ENCODE assay signal across 8 cellular contexts in genomic region chr14:73633517-73634332, GRCh38. TPM values are rescaled to one million over a fixed set of nuclear protein-coding genes. Genes with fewer than 3 reads are reported as not detected.
DNase-seq lines count a peak whose midpoint lies in the region; ATAC-seq and TF ChIP-seq lines count a peak whose summit lies in the region.

No MANE protein-coding gene starts in this region.

- H3K4me3 ChIP-seq in uterus: peak overlapping the region; percentile 54

- H3K27ac ChIP-seq in uterus: peak overlapping the region; percentile 57 to 61

- DNase-seq in A172 (ENCODE audit: low spot score) (peak; percentile 16), NAMALWA (ENCODE audit: low spot score) (peak; percentile 19), T-helper 22 cell (ENCODE audit: low read depth) (peak; percentile 4), anterior cingulate cortex (lab: John Stamatoyannopoulos, UW) (peak in 56 of 58 donors; percentile 8 to 83 (median 54)), left ventricle myocardium superior (peak; percentile 72), posterior vena cava (ENCODE audit: low spot score) (peak; percentile 87), uterus (peak; percentile 59 to 64)

- H3K27me3 ChIP-seq in uterus: no peaks in the 10 kb centered on the region

- TF ChIP-seq CTCF in uterus (IDR thresholded peaks at IDR 0.05): peak; percentile 79 to 89 (median 83)

- no peaks in the 10 kb centered on the region for H3K36me3 ChIP-seq in uterus

- intact Hi-C loops in left ventricle myocardium superior (cut with micrococcal nuclease) (no loop called here), posterior vena cava (cut with DNase I) (loop anchor here (5.0 kb wide), 1 partner anchor 126 kb away; no protein-coding TSS in a partner anchor), uterus (cut with DNase I; ENCODE audit: low total_unique reads) (loop anchor here (10.0 kb wide), 1 partner anchor 119 kb away; no protein-coding TSS in a partner anchor)

- ATAC-seq in GM19025 (IDR thresholded peaks at IDR 0.05; ENCODE audit: low read depth, unreplicated experiment): peak; percentile 65
- peak; percentile 91 for ATAC-seq in left ventricle myocardium superior

- TF ChIP-seq POLR2A in uterus (IDR thresholded peaks at IDR 0.05): no peak

- H3K9me3 ChIP-seq in uterus: no peaks in the 10 kb centered on the region

- H3K4me1 ChIP-seq in uterus: no peaks in the 10 kb centered on the region

RNA-seq across cellular contexts. Expression of gene DNAL1, which starts 11.1 kb away (rescaled TPM):
- 28.0 and 40.5 TPM in 2 replicates for total RNA-seq in A172 (2014; rRNA removed; shearing (Covaris generic))
- total RNA-seq in left ventricle myocardium superior (12.0 TPM), posterior vena cava (10 to 100 TPM; 20.2 to 32.7 TPM), uterus (10 to 100 TPM in 3 of 4 donors, 1 to 10 TPM in 1; 2.0 to 29.7 (median 23.3) TPM)

RNA-seq across cellular contexts. Expression of gene ACOT6, which starts 21.4 kb away (rescaled TPM):
- not detected in 2 replicates for total RNA-seq in A172 (2014; rRNA removed; shearing (Covaris generic))
- not detected for total RNA-seq in left ventricle myocardium superior
- total RNA-seq in posterior vena cava: not detected
- total RNA-seq in uterus: not detected

RNA-seq across cellular contexts. Expression of gene ACOT4, which starts 42.1 kb away (rescaled TPM):
- total RNA-seq in A172 (2014; rRNA removed; shearing (Covaris generic)): not detected in 2 replicates
- total RNA-seq in left ventricle myocardium superior (0.84 TPM), posterior vena cava (1 to 10 TPM in 1 of 2 donors, under 1 TPM in 1; 0.33 to 1.8 TPM), uterus (1 to 10 TPM in 1 of 4 donors, under 1 TPM in 1, not detected in 2; 0.61 to 1.5 TPM)

Comparison
In these comparisons a context has a peak if more than half of its experiments do, and no peak if none do; other contexts are left out.
1. Peak in every context shown above with its lines: DNase-seq, ATAC-seq, H3K4me3 ChIP-seq and H3K27ac ChIP-seq.
2. DNase-seq: peak in every context shown above with its lines; median percentile 87 in posterior vena cava; 72 in left ventricle myocardium superior; 62 in uterus; 54 in anterior cingulate cortex; 19 in NAMALWA; 16 in A172; 4 in T-helper 22 cell.